8 cellular contexts compared by ENCODE assay signal in the genomic region with DNA sequence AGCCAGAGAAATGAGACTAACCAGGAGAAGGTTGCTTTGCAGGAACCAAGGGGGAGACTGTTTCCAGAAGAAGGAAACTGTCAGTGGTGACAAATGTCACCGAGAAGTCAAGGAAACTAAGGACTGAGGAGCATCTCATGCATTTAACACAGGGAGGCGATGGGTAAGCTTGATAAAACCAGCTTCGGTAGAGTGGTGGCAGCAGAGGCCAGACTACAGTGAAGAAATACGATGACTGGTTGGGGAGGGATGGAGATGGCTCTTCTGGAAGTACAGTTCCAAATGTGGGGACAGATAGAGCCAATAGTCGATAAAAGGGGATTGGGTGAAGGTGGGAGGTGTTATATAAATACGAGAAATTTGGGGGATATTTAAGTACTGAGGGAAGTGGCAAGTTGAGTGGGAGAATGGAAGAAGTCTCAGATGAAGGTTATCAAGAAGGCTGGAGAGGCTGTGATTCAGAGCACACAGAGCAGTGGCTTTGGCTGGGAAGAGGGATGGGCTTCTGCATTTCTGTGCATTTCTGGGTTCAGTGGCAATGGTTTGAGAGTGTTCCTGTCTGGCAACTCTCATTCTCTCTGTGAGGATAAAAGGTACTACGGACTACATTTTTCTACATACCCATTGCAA. TPM values are rescaled to one million over a fixed set of nuclear protein-coding genes. Genes with fewer than 3 reads are reported as not detected.
DNase-seq lines count a peak whose midpoint lies in the region; ATAC-seq, FAIRE-seq and TF ChIP-seq lines count a peak whose summit lies in the region.

No MANE protein-coding gene starts in this region.

- H3K4me1 ChIP-seq in OCI-LY7 (ENCODE audit: insufficient read depth, low read length, poor library complexity, severe bottlenecking) (peaks cover 84% of the 10 kb centered on the region), lower lobe of right lung (no peaks in the 10 kb centered on the region)

- H3K27me3 ChIP-seq in bronchial epithelial cell (ENCODE audit: control insufficient read depth, insufficient read depth, low read length) (peaks cover 1% of the 10 kb centered on the region), lower lobe of right lung (ENCODE audit: low read depth) (no peaks in the 10 kb centered on the region)

- BruUV-seq in OCI-LY7 (replicated peaks; lab: Mats Ljungman, UMichigan): no TSS peak

- TF ChIP-seq CTCF in AG09319 (IDR thresholded peaks at IDR 0.05; ENCODE audit: low read depth, low read length): peak; percentile 31
- TF ChIP-seq CTCF in GM12864 (IDR thresholded peaks at IDR 0.05; ENCODE audit: low read depth, low read length, missing control alignments): peak; percentile 57
- peak; percentile 95 for TF ChIP-seq CTCF in OCI-LY7 (conservative IDR thresholded peaks at IDR 0.05; ENCODE audit: low read length)
- peak; percentile 52 for TF ChIP-seq CTCF in bronchial epithelial cell (IDR thresholded peaks at IDR 0.05; ENCODE audit: insufficient read depth, low read length, severe bottlenecking)
- TF ChIP-seq CTCF in lower lobe of right lung (IDR thresholded peaks at IDR 0.05): peak; percentile 35

- H3K4me3 ChIP-seq in GM12864 (ENCODE audit: low read depth, low read length) (no peak overlapping the region), OCI-LY7 (ENCODE audit: low read depth, low read length, poor library complexity, severe bottlenecking) (no peak overlapping the region), bronchial epithelial cell (ENCODE audit: low read depth, low read length) (no peak overlapping the region), lower lobe of right lung (no peak overlapping the region)

- DNase-seq in AG09319 (ENCODE audit: extremely low read depth, low read depth): no peak
- DNase-seq in GM12864 (ENCODE audit: low read depth): no peak
- DNase-seq in OCI-LY7 (ENCODE audit: low spot score): peak; percentile 83
- peak; percentile 38 for DNase-seq in bronchial epithelial cell (ENCODE audit: low read depth)
- no peak for DNase-seq in lower lobe of right lung
- DNase-seq in LoVo (ENCODE audit: low spot score): no peak

- H3K36me3 ChIP-seq in OCI-LY7 (ENCODE audit: insufficient read depth, low read length): no peaks in the 10 kb centered on the region
- no peaks in the 10 kb centered on the region for H3K36me3 ChIP-seq in bronchial epithelial cell (ENCODE audit: control insufficient read depth, insufficient read depth, low read length)
- H3K36me3 ChIP-seq in lower lobe of right lung: no peaks in the 10 kb centered on the region

- peak overlapping the region; percentile 42 for H3K4me2 ChIP-seq in OCI-LY7 (ENCODE audit: low read length)

- H2AFZ ChIP-seq in OCI-LY7 (ENCODE audit: low read length): peak overlapping the region; percentile 69; the same call in 1 of the 2 replicates

- H3K9me3 ChIP-seq in OCI-LY7 (ENCODE audit: low read length): no peaks in the 10 kb centered on the region
- H3K9me3 ChIP-seq in lower lobe of right lung: no peaks in the 10 kb centered on the region

- no peaks in the 10 kb centered on the region for H4K20me1 ChIP-seq in OCI-LY7 (ENCODE audit: insufficient read depth, low read length)

- no peak for FAIRE-seq in bronchial epithelial cell (lab: Jason Lieb, UNC)

- no peaks in the 10 kb centered on the region for H3K79me2 ChIP-seq in OCI-LY7 (ENCODE audit: insufficient read depth, low read depth, low read length)

- CTCF ChIA-PET in OCI-LY7 (lab: Charles Lee; ENCODE audit: unreplicated experiment): interaction anchor here (1.0 kb wide), 1 partner anchor 269 kb away, joined by 3 read pairs; no protein-coding TSS in a partner anchor

- POLR2A ChIA-PET in OCI-LY7 (lab: Charles Lee): interaction anchor here (0.5 to 7.7 kb wide), 2 partner anchors 16 to 159 kb away, joined by 4 to 70 read pairs; no protein-coding TSS in a partner anchor

- peak; percentile 60 for ATAC-seq in HG03342 (IDR thresholded peaks at IDR 0.05; ENCODE audit: unreplicated experiment)
- ATAC-seq in lower lobe of right lung: peak; percentile 72 to 76
- ATAC-seq in GM18867 (IDR thresholded peaks at IDR 0.05; ENCODE audit: unreplicated experiment): no peak

- peak overlapping the region; percentile 74 for H3K27ac ChIP-seq in OCI-LY7 (ENCODE audit: low read depth, low read length, poor library complexity, severe bottlenecking)
- no peak overlapping the region for H3K27ac ChIP-seq in lower lobe of right lung

- intact Hi-C loops in OCI-LY7 (cut with micrococcal nuclease; ENCODE audit: unreplicated experiment) (loop anchor here (1.0 to 2.0 kb wide), 5 partner anchors 57 to 270 kb away; no protein-coding TSS in a partner anchor), lower lobe of right lung (cut with DNase I) (no loop called here)

- no peaks in the 10 kb centered on the region for H3K9me2 ChIP-seq in OCI-LY7 (ENCODE audit: insufficient read depth, low read length)

RNA-seq across cellular contexts. Expression of a gene that starts 29.2 kb away (rescaled TPM):
- total RNA-seq in OCI-LY7 (2014; rRNA removed; shearing (Covaris generic)): 16.4 and 27.9 TPM in 2 replicates
- total RNA-seq in OCI-LY7 (2022) (42.7 and 43.3 TPM in 2 replicates), bronchial epithelial cell (55.3 and 73.6 TPM in 2 replicates), lower lobe of right lung (56.0 TPM)

Comparison
In these comparisons a context has a peak if more than half of its experiments do, and no peak if none do; other contexts are left out.
1. DNase-seq: peak in OCI-LY7 (single experiment) and bronchial epithelial cell (single experiment); none in AG09319 (single experiment), GM12864 (single experiment), lower lobe of right lung (single experiment) and LoVo (single experiment).
2. CTCF ChIP-seq: peak in every context shown above with its lines; median percentile 95 in OCI-LY7; 57 in GM12864; 52 in bronchial epithelial cell; 35 in lower lobe of right lung; 31 in AG09319.